10 cellular contexts compared by ENCODE assay signal in genomic region chr5:123875444-123876264, GRCh38.
DNase-seq lines count a peak whose midpoint lies in the region; ATAC-seq and TF ChIP-seq lines count a peak whose summit lies in the region.
"Had no signal": no experiment of that assay in that cellular context is flagged by ENCODE, and none has a peak within 500 bp of the region (broad histone marks: within the 10 kb centered on the region; RNA-seq: fewer than 3 reads in every experiment).

No MANE protein-coding gene starts in this region.

- no peak overlapping the region for H2BK20ac ChIP-seq in H9 (ENCODE audit: low read depth, low read length, poor library complexity, severe bottlenecking)

- H2BK120ac ChIP-seq in H9 (ENCODE audit: low read depth, low read length, poor library complexity, severe bottlenecking): no peak overlapping the region

- no CpG with 5 or more reads among the region's 8 CpGs for WGBS in H9 (ENCODE audit: extremely low coverage, insufficient read length, low lambda C conversion rate)

- H3K9ac ChIP-seq in H9 (ENCODE audit: extremely low read depth, insufficient read length, low read length): no peak overlapping the region

- peak overlapping the region; percentile 10 for H2BK12ac ChIP-seq in H9 (ENCODE audit: insufficient read length, low read depth, low read length)

- no peak overlapping the region for H3K4me3 ChIP-seq in cardiac muscle cell

- POLR2A ChIA-PET in naive thymus-derived CD8-positive, alpha-beta T cell (lab: Charles Lee): no interaction called here

- no peak overlapping the region for H2AFZ ChIP-seq in H9 (ENCODE audit: low read length)

- H3K9me3 Mint-ChIP-seq in H9 (peaks cover 0 to 2% of the 10 kb centered on the region in 2 experiments; a peak in 1 of 5 replicates), chondrocyte (ENCODE audit: low read depth) (no peaks in the 10 kb centered on the region)
- peaks cover 0 to 3% (median 0%) of the 10 kb centered on the region in 9 donors for H3K9me3 Mint-ChIP-seq in naive thymus-derived CD8-positive, alpha-beta T cell
- H3K9me3 Mint-ChIP-seq: activated B cell treated with CpG ODN at 0.5 μM for 24 hours had no signal

- H3K56ac ChIP-seq in H9 (ENCODE audit: insufficient read length, low read depth, low read length): no peak overlapping the region

- peak overlapping the region; percentile 42 to 71 for H3K4me3 Mint-ChIP-seq in H9
- no peak overlapping the region for H3K4me3 Mint-ChIP-seq in naive thymus-derived CD8-positive, alpha-beta T cell
- no peak overlapping the region for H3K4me3 Mint-ChIP-seq in chondrocyte (ENCODE audit: unreplicated experiment)
- H3K4me3 Mint-ChIP-seq: activated B cell treated with CpG ODN at 0.5 μM for 24 hours; central memory CD8-positive, alpha-beta T cell had no signal

- DNase-seq in H9 (peak; percentile 80), cardiac muscle cell (ENCODE audit: low read depth in 1 of 2, low spot score in 1 of 2) (peak; percentile 21 to 84), nucleus accumbens (lab: John Stamatoyannopoulos, UW) (peak in 49 of 56 donors; percentile 2 to 77 (median 48)), UCSD-AML1 (lab: John Stamatoyannopoulos, UW; ENCODE audit: unreplicated experiment) (no peak), chondrocyte (ENCODE audit: low spot score) (no peak)
- no peak for DNase-seq in naive thymus-derived CD8-positive, alpha-beta T cell
- DNase-seq: activated B cell treated with CpG ODN at 0.5 μM for 24 hours had no signal

- H3K23ac ChIP-seq in H9 (ENCODE audit: insufficient read length, low read depth, low read length): no peak overlapping the region

- H3K4me1 ChIP-seq in H9 (ENCODE audit: insufficient read depth, low read length) (peaks cover 15% of the 10 kb centered on the region), cardiac muscle cell (ENCODE audit: low read depth) (peaks cover 52% of the 10 kb centered on the region)

- H3K4me1 Mint-ChIP-seq in H9 (peaks cover 57 to 62% of the 10 kb centered on the region in 2 experiments), chondrocyte (ENCODE audit: low read depth) (peaks cover 28% of the 10 kb centered on the region)
- peaks cover 0 to 2% (median 0%) of the 10 kb centered on the region in 4 donors for H3K4me1 Mint-ChIP-seq in naive thymus-derived CD8-positive, alpha-beta T cell
- H3K4me1 Mint-ChIP-seq: central memory CD8-positive, alpha-beta T cell had no signal

- H2BK15ac ChIP-seq in H9 (ENCODE audit: low read depth, low read length): no peak overlapping the region

- no peak for ATAC-seq in naive thymus-derived CD8-positive, alpha-beta T cell
- ATAC-seq in GM21515 (IDR thresholded peaks at IDR 0.05; ENCODE audit: unreplicated experiment): no peak

- H3K14ac ChIP-seq in H9 (ENCODE audit: insufficient read depth, low read length): no peak overlapping the region

- no peak overlapping the region for H4K91ac ChIP-seq in H9 (ENCODE audit: insufficient read length, low read depth, low read length)

- peak overlapping the region; percentile 36 for H3K18ac ChIP-seq in H9 (ENCODE audit: insufficient read length, low read depth, low read length)

- no peak overlapping the region for H4K5ac ChIP-seq in H9 (ENCODE audit: insufficient read length, low read depth, low read length)

- H3K4me2 ChIP-seq in H9 (ENCODE audit: insufficient read depth, insufficient read length, low read length): peak overlapping the region; percentile 60

- H3K79me2 ChIP-seq in H9 (ENCODE audit: insufficient read depth, low read length): no peaks in the 10 kb centered on the region

- no peaks in the 10 kb centered on the region for H3K79me1 ChIP-seq in H9 (ENCODE audit: insufficient read depth, low read depth, low read length, poor library complexity, severe bottlenecking)

- no peak overlapping the region for H2AK5ac ChIP-seq in H9 (ENCODE audit: insufficient read length, low read length)

- no peaks in the 10 kb centered on the region for H3K36me3 ChIP-seq in cardiac muscle cell

- no peak overlapping the region for H2BK5ac ChIP-seq in H9 (ENCODE audit: insufficient read length, low read length)

- H3K27ac Mint-ChIP-seq in H9 (peak overlapping the region; percentile 95 to 100 (median 97)), chondrocyte (ENCODE audit: unreplicated experiment) (no peak overlapping the region)
- H3K27ac Mint-ChIP-seq in naive thymus-derived CD8-positive, alpha-beta T cell: peak overlapping the region in 1 of 10 donors; percentile 51
- H3K27ac Mint-ChIP-seq: activated B cell treated with CpG ODN at 0.5 μM for 24 hours had no signal

- H3K23me2 ChIP-seq in H9 (ENCODE audit: insufficient read length, low read depth, low read length, poor library complexity, severe bottlenecking): peaks cover 3% of the 10 kb centered on the region

- no peak overlapping the region for H3K4ac ChIP-seq in H9 (ENCODE audit: low read depth, low read length)

- H3K9me3 ChIP-seq in H9 (ENCODE audit: control insufficient read depth, low read depth, low read length): no peaks in the 10 kb centered on the region
- H3K9me3 ChIP-seq in cardiac muscle cell (ENCODE audit: low read depth): no peaks in the 10 kb centered on the region

- H3T11ph ChIP-seq in H9 (ENCODE audit: low read length): no peak overlapping the region

- no peak overlapping the region for H4K8ac ChIP-seq in H9 (replicated peaks; ENCODE audit: insufficient read length, low read depth, low read length)

- H3K27me3 ChIP-seq in H9 (ENCODE audit: insufficient read depth, low read length) (no peaks in the 10 kb centered on the region; the same call in 1 of the 2 replicates), cardiac muscle cell (no peaks in the 10 kb centered on the region)

- peak overlapping the region; percentile 92 for H3K27ac ChIP-seq in H9 (ENCODE audit: insufficient read length, low read depth, low read length)
- H3K27ac ChIP-seq in cardiac muscle cell: peak overlapping the region; percentile 92

- no peaks in the 10 kb centered on the region for H4K20me1 ChIP-seq in H9 (ENCODE audit: control insufficient read depth, insufficient read depth, insufficient read length)

- H3K36me3 Mint-ChIP-seq in H9 (ENCODE audit: insufficient read depth in 1 of 3, low read depth in 3 of 3) (peaks cover 0 to 11% (median 7%) of the 10 kb centered on the region in 3 experiments; a peak in 2 of 7 replicates), chondrocyte (ENCODE audit: low read depth) (no peaks in the 10 kb centered on the region)
- H3K36me3 Mint-ChIP-seq in naive thymus-derived CD8-positive, alpha-beta T cell: no peaks in the 10 kb centered on the region

- TF ChIP-seq CTCF in H9 (conservative IDR thresholded peaks at IDR 0.05) (no peak), cardiac muscle cell (IDR thresholded peaks at IDR 0.05; ENCODE audit: low read depth, low read length) (no peak), chondrocyte (IDR thresholded peaks at IDR 0.05) (no peak)

- no peaks in the 10 kb centered on the region for H3K27me3 Mint-ChIP-seq in H9 (ENCODE audit: low read depth)
- peaks cover 0 to 7% (median 0%) of the 10 kb centered on the region in 5 donors for H3K27me3 Mint-ChIP-seq in naive thymus-derived CD8-positive, alpha-beta T cell
- no peaks in the 10 kb centered on the region for H3K27me3 Mint-ChIP-seq in chondrocyte (ENCODE audit: low read depth)
- H3K27me3 Mint-ChIP-seq: activated B cell treated with CpG ODN at 0.5 μM for 24 hours; central memory CD8-positive, alpha-beta T cell had no signal

TF ChIP-seq in PFSK-1, 5 proteins besides CTCF, POLR2A, EP300 and RAD21:
- no peak for TF ChIP-seq REST (IDR thresholded peaks at IDR 0.05; ENCODE audit: insufficient read depth in 1 of 2, low read depth in 2 of 2, low read length in 2 of 2)
- 0 out of 2 replicates have a peak, but pooled peaks have one; percentile 29 for TF ChIP-seq SIN3A (IDR thresholded peaks at IDR 0.05; ENCODE audit: borderline replicate concordance, insufficient read depth, low read length)
- TF ChIP-seq TAF1 (IDR thresholded peaks at IDR 0.05; ENCODE audit: borderline replicate concordance, insufficient read depth, low read length): 0 out of 2 replicates have a peak, but pooled peaks have one; percentile 17
- TF ChIP-seq FOXP2 (optimal IDR thresholded peaks at IDR 0.05; ENCODE audit: borderline replicate concordance, extremely low read depth, extremely low read length, insufficient read depth): peak; percentile 19
- 0 out of 2 replicates have a peak, but pooled peaks have one; percentile 24 for TF ChIP-seq POLR2AphosphoS5 (IDR thresholded peaks at IDR 0.05; ENCODE audit: low read depth, low read length)

Comparison
In these comparisons a context has a peak if more than half of its experiments do, and no peak if none do; other contexts are left out.
1. DNase-seq: peak in H9 (single experiment), cardiac muscle cell (2 of 2) and nucleus accumbens (49 of 56); none in naive thymus-derived CD8-positive, alpha-beta T cell (0 of 10), UCSD-AML1 (single experiment) and chondrocyte (single experiment).
2. H3K4me3 Mint-ChIP-seq: peak in H9 (2 of 2); none in naive thymus-derived CD8-positive, alpha-beta T cell (0 of 10) and chondrocyte (single experiment).